In the genomic region with DNA sequence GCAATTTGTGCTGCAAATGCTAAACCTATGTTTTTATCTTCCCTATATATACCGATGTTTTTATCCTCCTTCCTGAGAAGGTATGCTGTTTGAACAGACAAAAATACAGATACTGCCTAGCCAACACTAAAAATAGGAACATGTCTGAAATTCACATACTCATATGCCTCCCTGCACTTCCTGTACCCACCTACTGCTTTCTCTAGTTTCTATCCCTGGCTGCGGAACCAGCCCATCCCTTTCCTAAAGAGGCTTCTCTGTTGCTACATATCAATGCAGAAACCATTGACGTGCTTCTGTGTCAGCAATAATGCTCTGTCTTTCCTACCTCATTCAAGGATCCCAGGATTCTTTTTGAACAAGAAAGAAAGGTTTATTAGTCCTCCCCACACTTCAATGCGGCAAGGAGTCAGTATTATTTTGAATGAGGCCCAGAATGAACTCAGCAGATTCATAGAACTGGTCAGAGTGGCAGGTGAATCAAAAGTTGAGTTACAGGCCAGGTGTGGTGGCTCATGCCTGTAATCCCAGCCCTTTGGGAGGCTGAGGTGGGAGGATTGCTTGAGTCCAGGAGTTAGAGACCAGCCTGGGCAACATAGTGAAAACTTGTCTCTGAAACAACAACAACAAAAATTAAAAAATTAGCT, we compare ENCODE assay signal across 9 cellular contexts.
DNase-seq lines count a peak whose midpoint lies in the region; ATAC-seq and TF ChIP-seq lines count a peak whose summit lies in the region.
"Had no signal": no experiment of that assay in that cellular context is flagged by ENCODE, and none has a peak within 500 bp of the region (broad histone marks: within the 10 kb centered on the region; RNA-seq: fewer than 3 reads in every experiment).

No MANE protein-coding gene starts in this region.

- no CpG with 5 or more reads among the region's 4 CpGs for WGBS in neuronal stem cell (ENCODE audit: extremely low coverage in 2 of 2, insufficient read length in 2 of 2, insufficient replicate concordance in 1 of 2), 2 donors
- WGBS in sigmoid colon, 2 donors = 59 to 79% methylated on average over 4 of the region's 4 CpGs

- H3K9ac ChIP-seq in neuronal stem cell (ENCODE audit: low read depth, low read length, poor library complexity) = no peak overlapping the region

- no peak overlapping the region for H4K8ac ChIP-seq in neuronal stem cell (ENCODE audit: low read depth, low read length)

- H4K91ac ChIP-seq in neuronal stem cell (ENCODE audit: low read depth, low read length, poor library complexity) = no peak overlapping the region

- no peaks in the 10 kb centered on the region for H3F3A ChIP-seq in DOHH2 (ENCODE audit: control insufficient read depth, insufficient read depth)

- no peaks in the 10 kb centered on the region for H3K27me3 ChIP-seq in DOHH2 (ENCODE audit: control insufficient read depth, low read length)
- H3K27me3 ChIP-seq in neuronal stem cell (ENCODE audit: control insufficient read depth in 3 of 3, insufficient read depth in 3 of 3, low read depth in 1 of 3, low read length in 3 of 3) = no peaks in the 10 kb centered on the region
- H3K27me3 ChIP-seq in sigmoid colon = no peaks in the 10 kb centered on the region

- H3K9me3 ChIP-seq in DOHH2 (ENCODE audit: control insufficient read depth, insufficient read depth, low read length) (no peaks in the 10 kb centered on the region), neuronal stem cell (replicated peaks in 1 of 2; ENCODE audit: control insufficient read depth in 2 of 2, insufficient read depth in 1 of 2, low read depth in 1 of 2, low read length in 2 of 2) (no peaks in the 10 kb centered on the region), sigmoid colon (no peaks in the 10 kb centered on the region)

- H3K9me2 ChIP-seq in DOHH2 (replicated peaks; ENCODE audit: control insufficient read depth, low read length) = no peaks in the 10 kb centered on the region

- H3K27ac ChIP-seq in DOHH2 (ENCODE audit: low read depth, low read length) (no peak overlapping the region), neuronal stem cell (replicated peaks; ENCODE audit: low read length) (no peak overlapping the region), sigmoid colon (no peak overlapping the region)

- no peak overlapping the region for H3K18ac ChIP-seq in neuronal stem cell (ENCODE audit: low read length)

- H2BK120ac ChIP-seq in neuronal stem cell (ENCODE audit: low read depth, low read length) = no peak overlapping the region

- TF ChIP-seq POLR2A in sigmoid colon (IDR thresholded peaks at IDR 0.05) = no peak

- DNase-seq in SKM-1 treated with dmso at 0.1 percent for 144 hours (lab: John Stamatoyannopoulos, UW; ENCODE audit: unreplicated experiment) = peak; percentile 42
- DNase-seq in NCI-H1436 (lab: John Stamatoyannopoulos, UW) = no peak
- DNase-seq in GM03348 (ENCODE audit: low spot score) = no peak
- no peak for DNase-seq in neuronal stem cell (ENCODE audit: low spot score)
- no peak for DNase-seq in sigmoid colon
- DNase-seq: DND-41 had no signal

- no peaks in the 10 kb centered on the region for H4K20me1 ChIP-seq in DOHH2 (ENCODE audit: control insufficient read depth, insufficient read depth, low read depth, low read length)

- no peaks in the 10 kb centered on the region for H3K36me3 ChIP-seq in DOHH2 (ENCODE audit: control insufficient read depth, low read length)
- no peaks in the 10 kb centered on the region for H3K36me3 ChIP-seq in neuronal stem cell (replicated peaks in 1 of 2; ENCODE audit: control insufficient read depth in 2 of 2, insufficient read depth in 2 of 2, low read length in 2 of 2)
- no peaks in the 10 kb centered on the region for H3K36me3 ChIP-seq in sigmoid colon

- no peak for TF ChIP-seq CTCF in DOHH2 (IDR thresholded peaks at IDR 0.05; ENCODE audit: low read depth, low read length, poor library complexity, severe bottlenecking)
- TF ChIP-seq CTCF in sigmoid colon (IDR thresholded peaks at IDR 0.05) = no peak

- H3K79me1 ChIP-seq in neuronal stem cell (ENCODE audit: low read depth, low read length) = no peaks in the 10 kb centered on the region

- peak overlapping the region; percentile 17 for H3K4me2 ChIP-seq in DOHH2 (ENCODE audit: low read length)
- no peak overlapping the region for H3K4me2 ChIP-seq in neuronal stem cell (ENCODE audit: insufficient read depth, low read length, poor library complexity, severe bottlenecking)

- no peak overlapping the region for H2BK15ac ChIP-seq in neuronal stem cell (ENCODE audit: low read length)

- H2AK5ac ChIP-seq in neuronal stem cell (ENCODE audit: low read depth, low read length) = no peak overlapping the region

- H3K23ac ChIP-seq in neuronal stem cell (ENCODE audit: low read depth, low read length, poor library complexity) = no peak overlapping the region

- ATAC-seq in GM19324 (IDR thresholded peaks at IDR 0.05; ENCODE audit: low FRiP score, unreplicated experiment) = peak; percentile 84
- ATAC-seq in HG03060 (IDR thresholded peaks at IDR 0.05; ENCODE audit: low read depth, unreplicated experiment) = peak; percentile 87

- H3K4ac ChIP-seq in neuronal stem cell (ENCODE audit: low read length) = no peak overlapping the region

- H2BK12ac ChIP-seq in neuronal stem cell (ENCODE audit: low read length) = no peak overlapping the region

- H3K4me1 ChIP-seq in DOHH2 (ENCODE audit: control insufficient read depth, low read length) (peaks cover 6% of the 10 kb centered on the region), neuronal stem cell (ENCODE audit: control insufficient read depth in 2 of 2, insufficient read depth in 1 of 2, low read depth in 1 of 2, low read length in 2 of 2) (no peaks in the 10 kb centered on the region), sigmoid colon (no peaks in the 10 kb centered on the region)

- H2BK5ac ChIP-seq in neuronal stem cell (ENCODE audit: low read length) = no peak overlapping the region

- no peak overlapping the region for H3K14ac ChIP-seq in neuronal stem cell (ENCODE audit: low read length)

- no peaks in the 10 kb centered on the region for H3K79me2 ChIP-seq in DOHH2 (ENCODE audit: control insufficient read depth, low read length)

- H3K4me3 ChIP-seq in DOHH2 (ENCODE audit: low read length) = no peak overlapping the region
- no peak overlapping the region for H3K4me3 ChIP-seq in neuronal stem cell (ENCODE audit: low read length in 2 of 2)
- H3K4me3 ChIP-seq in sigmoid colon = no peak overlapping the region

- intact Hi-C loops in sigmoid colon (cut with DNase I) = no loop called here

- no peak for TF ChIP-seq EP300 in sigmoid colon (IDR thresholded peaks at IDR 0.05)

- H2AFZ ChIP-seq in neuronal stem cell (ENCODE audit: low read length) = no peak overlapping the region
